In the genomic region with DNA sequence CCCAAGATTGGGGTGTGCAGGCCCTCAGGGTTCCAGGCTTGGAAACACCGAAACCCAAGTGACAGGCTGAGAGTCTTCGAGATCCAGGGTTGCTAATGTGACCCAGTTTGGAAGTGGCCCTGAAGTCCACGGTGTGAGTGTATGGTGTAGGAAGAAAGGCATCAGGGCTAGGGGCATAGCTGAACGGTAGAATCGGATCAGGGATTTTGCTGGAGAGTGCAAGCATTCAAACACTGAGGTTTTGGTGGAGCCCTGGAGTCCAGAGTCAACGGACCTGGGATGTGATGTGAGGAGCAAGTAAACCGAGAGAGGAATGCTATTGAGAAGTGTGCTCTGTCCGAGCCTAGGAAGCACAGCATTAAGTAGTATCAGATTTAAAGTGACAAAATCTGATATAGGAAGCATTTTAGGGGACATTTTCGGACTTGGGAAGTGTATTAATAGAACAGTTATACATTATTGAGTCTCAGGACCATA, we compare ENCODE assay signal across 8 cellular contexts. TPM values are rescaled to one million over a fixed set of nuclear protein-coding genes. Genes with fewer than 3 reads are reported as not detected.
DNase-seq lines count a peak whose midpoint lies in the region; ATAC-seq and TF ChIP-seq lines count a peak whose summit lies in the region.

No MANE protein-coding gene starts in this region.

- no peaks in the 10 kb centered on the region for H3K9me3 Mint-ChIP-seq in activated naive CD8-positive, alpha-beta T cell (ENCODE audit: low read depth)

- H3K4me3 ChIP-seq in iPS-11a (ENCODE audit: low read depth, low read length) = peak overlapping the region; percentile 72
- peak overlapping the region; percentile 83 to 92 (median 86) for H3K4me3 ChIP-seq in gastrocnemius medialis

- H3K9me3 ChIP-seq in gastrocnemius medialis = no peaks in the 10 kb centered on the region

- H3K27me3 ChIP-seq in gastrocnemius medialis = no peaks in the 10 kb centered on the region

- H3K4me1 Mint-ChIP-seq in activated naive CD8-positive, alpha-beta T cell (ENCODE audit: low read depth) = peaks cover 68% of the 10 kb centered on the region

- peak overlapping the region; percentile 95 to 99 (median 98) for H3K27ac ChIP-seq in gastrocnemius medialis

- DNase-seq in G401 (ENCODE audit: low spot score) (peak; percentile 80), HT-29 (ENCODE audit: low spot score) (peak; percentile 44), gastrocnemius medialis (no peak), NCI-H1436 treated with DMSO at 0.1 percent for 48 hours (lab: John Stamatoyannopoulos, UW) (no peak)
- no peak for DNase-seq in stimulated activated CD4-positive, alpha-beta T cell treated with anti-CD3 and anti-CD28 coated beads, Interleukin-4, amount 100 ng/mL, for 1 hour

- no peaks in the 10 kb centered on the region for H3K36me3 ChIP-seq in gastrocnemius medialis

- in situ Hi-C loops in G401 (cut with HindIII; ENCODE audit: low sequenced_read_pairs) = no loop called here
- in situ Hi-C loops in gastrocnemius medialis (cut with MboI; ENCODE audit: low sequenced_read_pairs in 4 of 4) = loop anchor here in 1 of 4 donors (10.0 kb wide), 1 partner anchor 162 kb away; no protein-coding TSS in a partner anchor

- ATAC-seq in gastrocnemius medialis (peak; percentile 24 to 25), HG03354 (IDR thresholded peaks at IDR 0.05; ENCODE audit: poor library complexity, severe bottlenecking, unreplicated experiment) (no peak)

- H3K27me3 Mint-ChIP-seq in activated naive CD8-positive, alpha-beta T cell = no peaks in the 10 kb centered on the region

- H3K36me3 Mint-ChIP-seq in activated naive CD8-positive, alpha-beta T cell = peaks cover 11% of the 10 kb centered on the region

- intact Hi-C loops in gastrocnemius medialis (cut with DNase I; ENCODE audit: low total_unique reads) = loop anchor here (5.0 kb wide), 2 partner anchors 90 to 110 kb away; partner anchors contain the start of gene KCNQ4

- H3K4me1 ChIP-seq in gastrocnemius medialis = peaks cover 33 to 39% of the 10 kb centered on the region in 2 donors

- no peak for TF ChIP-seq CTCF in gastrocnemius medialis (IDR thresholded peaks at IDR 0.05 in 4 of 5, conservative IDR thresholded peaks at IDR 0.05 in 1 of 5)

- peak overlapping the region; percentile 100 for H3K4me3 Mint-ChIP-seq in activated naive CD8-positive, alpha-beta T cell

- no peak for TF ChIP-seq POLR2A in gastrocnemius medialis (IDR thresholded peaks at IDR 0.05)

- peak overlapping the region; percentile 99 for H3K27ac Mint-ChIP-seq in activated naive CD8-positive, alpha-beta T cell

RNA-seq across cellular contexts. Expression of gene NFYC, which starts 1.0 kb away (rescaled TPM):
- 39.4 and 76.7 TPM in 2 replicates for total RNA-seq in G401 (2014; rRNA removed; shearing (Covaris generic))
- 42.6 and 43.5 TPM in 2 replicates for total RNA-seq in HT-29 (2014; rRNA removed; shearing (Covaris generic))
- total RNA-seq in gastrocnemius medialis = 10 to 100 TPM; 45.3 to 58.6 (median 57.4) TPM

RNA-seq across cellular contexts. Expression of gene RIMS3, which starts 27.0 kb away (rescaled TPM):
- 8.2 and 8.9 TPM in 2 replicates for total RNA-seq in G401 (2014; rRNA removed; shearing (Covaris generic))
- total RNA-seq in HT-29 (2014; rRNA removed; shearing (Covaris generic)) = 0.05 TPM in 1 of 2 replicates, not detected in the other
- total RNA-seq in gastrocnemius medialis = under 1 TPM; 0.31 to 0.67 (median 0.44) TPM

Comparison
In these comparisons a context has a peak if more than half of its experiments do, and no peak if none do; other contexts are left out.
1. DNase-seq: peak in G401 (single experiment) and HT-29 (single experiment); none in gastrocnemius medialis (0 of 2), NCI-H1436 treated with DMSO at 0.1 percent for 48 hours (single experiment) and stimulated activated CD4-positive, alpha-beta T cell treated with anti-CD3 and anti-CD28 coated beads, Interleukin-4, amount 100 ng/mL, for 1 hour (single experiment).